10 cellular contexts compared by ENCODE assay signal in genomic region chr2:67616749-67617148, GRCh38.
DNase-seq lines count a peak whose midpoint lies in the region; ATAC-seq, FAIRE-seq and TF ChIP-seq lines count a peak whose summit lies in the region.
"Had no signal": no experiment of that assay in that cellular context is flagged by ENCODE, and none has a peak within 500 bp of the region (broad histone marks: within the 10 kb centered on the region; RNA-seq: fewer than 3 reads in every experiment).

No MANE protein-coding gene starts in this region.

- peak; percentile 8 for DNase-seq in DMS 273 (lab: John Stamatoyannopoulos, UW; ENCODE audit: unreplicated experiment)
- DNase-seq in DMS 273 treated with DMSO at 0.1 percent for 48 hours (lab: John Stamatoyannopoulos, UW): no peak
- DNase-seq in upper lobe of right lung: no peak
- DNase-seq in stimulated activated naive CD4-positive, alpha-beta T cell treated with Interleukin-2 at 50 U/mL for 16 hours (lab: John Stamatoyannopoulos, UW): no peak
- no peak for DNase-seq in activated CD4-positive, alpha-beta T cell treated with anti-CD3 and anti-CD28 coated beads, Interleukin-2, amount 50 U/mL, for 1 hour

- no peaks in the 10 kb centered on the region for H3K36me3 ChIP-seq in upper lobe of right lung

- ATAC-seq in HG03095 (IDR thresholded peaks at IDR 0.05; ENCODE audit: unreplicated experiment) (peak; percentile 94), upper lobe of right lung (peak; percentile 27), HG02840 (IDR thresholded peaks at IDR 0.05; ENCODE audit: low FRiP score, unreplicated experiment) (no peak)

- no peaks in the 10 kb centered on the region for H3K4me1 ChIP-seq in upper lobe of right lung

- H3K9me3 ChIP-seq in upper lobe of right lung: no peaks in the 10 kb centered on the region

- peak; percentile 94 for FAIRE-seq in endometrium (lab: Jason Lieb, UNC)

- intact Hi-C loops in upper lobe of right lung (cut with DNase I): no loop called here

- no peak overlapping the region for H3K4me3 ChIP-seq in upper lobe of right lung
- H3K4me3 ChIP-seq: lung had no signal

- H3K27ac ChIP-seq in upper lobe of right lung: no peak overlapping the region
- H3K27ac ChIP-seq: 22Rv1 had no signal

- TF ChIP-seq CTCF in upper lobe of right lung (IDR thresholded peaks at IDR 0.05): no peak

- H3K27me3 ChIP-seq in upper lobe of right lung: no peaks in the 10 kb centered on the region
